ENCODE assay signal across 13 cellular contexts in genomic region chr15:41883484-41883825, GRCh38. TPM values are rescaled to one million over a fixed set of nuclear protein-coding genes. Genes with fewer than 3 reads are reported as not detected.
DNase-seq lines count a peak whose midpoint lies in the region; ATAC-seq and TF ChIP-seq lines count a peak whose summit lies in the region.
"Had no signal": no experiment of that assay in that cellular context is flagged by ENCODE, and none has a peak within 500 bp of the region (broad histone marks: within the 10 kb centered on the region; RNA-seq: fewer than 3 reads in every experiment).

No MANE protein-coding gene starts in this region.

- H3K36me3 Mint-ChIP-seq in endothelial cell (ENCODE audit: low read depth, unreplicated experiment): peaks cover 23% of the 10 kb centered on the region
- peaks cover 1% of the 10 kb centered on the region for H3K36me3 Mint-ChIP-seq in activated CD4-positive, alpha-beta memory T cell treated with anti-CD3 and anti-CD28 coated beads for 36 hours
- H3K36me3 Mint-ChIP-seq: CD4-positive, CD25-positive, alpha-beta regulatory T cell had no signal

- WGBS in right lobe of liver (ENCODE audit: insufficient coverage, low coverage, low lambda C conversion rate, missing lambda C conversion rate): no CpG with 5 or more reads among the region's 2 CpGs

- H3K4me2 ChIP-seq in BLaER1 (peak overlapping the region; percentile 63), Loucy (ENCODE audit: low read depth, low read length, poor library complexity, severe bottlenecking) (no peak overlapping the region)

- H3K27ac ChIP-seq in BLaER1 (peak overlapping the region; percentile 48), right lobe of liver (peak overlapping the region in 1 of 3 donors; percentile 69)

- no peak overlapping the region for H3K27ac Mint-ChIP-seq in endothelial cell (ENCODE audit: unreplicated experiment)
- H3K27ac Mint-ChIP-seq in activated CD4-positive, alpha-beta memory T cell treated with anti-CD3 and anti-CD28 coated beads for 36 hours: no peak overlapping the region

- H3K4me1 ChIP-seq in BLaER1: peaks cover 33% of the 10 kb centered on the region
- peaks cover 8% of the 10 kb centered on the region for H3K4me1 ChIP-seq in Loucy (ENCODE audit: insufficient read depth, low read length, poor library complexity, severe bottlenecking)
- H3K4me1 ChIP-seq in right lobe of liver: peaks cover 0 to 52% (median 25%) of the 10 kb centered on the region in 4 donors

- TF ChIP-seq POLR2A in right lobe of liver (IDR thresholded peaks at IDR 0.05): no peak

- no peaks in the 10 kb centered on the region for H3F3A ChIP-seq in Loucy (ENCODE audit: low read depth)

- H3K9me3 Mint-ChIP-seq in endothelial cell (ENCODE audit: unreplicated experiment): no peaks in the 10 kb centered on the region
- H3K9me3 Mint-ChIP-seq in activated CD4-positive, alpha-beta memory T cell treated with anti-CD3 and anti-CD28 coated beads for 36 hours: no peaks in the 10 kb centered on the region
- H3K9me3 Mint-ChIP-seq: CD8-positive, alpha-beta memory T cell; H9 had no signal

- H3K4me1 Mint-ChIP-seq in endothelial cell (ENCODE audit: unreplicated experiment): peaks cover 9% of the 10 kb centered on the region
- H3K4me1 Mint-ChIP-seq in activated CD4-positive, alpha-beta memory T cell treated with anti-CD3 and anti-CD28 coated beads for 36 hours (ENCODE audit: low read depth): peaks cover 15% of the 10 kb centered on the region

- intact Hi-C loops in right lobe of liver (cut with DNase I): no loop called here
- intact Hi-C loops in activated CD4-positive, alpha-beta memory T cell treated with anti-CD3 and anti-CD28 coated beads for 36 hours (cut with micrococcal nuclease): no loop called here

- H4K20me1 ChIP-seq in BLaER1: no peaks in the 10 kb centered on the region
- no peaks in the 10 kb centered on the region for H4K20me1 ChIP-seq in Loucy (ENCODE audit: insufficient read depth, low read length, poor library complexity, severe bottlenecking)

- H2AFZ ChIP-seq in Loucy (ENCODE audit: low read length): peak overlapping the region; percentile 20; the same call in 1 of the 2 replicates

- H3K36me3 ChIP-seq in BLaER1: no peaks in the 10 kb centered on the region
- H3K36me3 ChIP-seq in Loucy (ENCODE audit: insufficient read depth, low read length): no peaks in the 10 kb centered on the region
- no peaks in the 10 kb centered on the region for H3K36me3 ChIP-seq in right lobe of liver

- H3K4me3 Mint-ChIP-seq in endothelial cell (ENCODE audit: unreplicated experiment): peak overlapping the region; percentile 24
- H3K4me3 Mint-ChIP-seq in activated CD4-positive, alpha-beta memory T cell treated with anti-CD3 and anti-CD28 coated beads for 36 hours: no peak overlapping the region
- H3K4me3 Mint-ChIP-seq: CD4-positive, CD25-positive, alpha-beta regulatory T cell had no signal

- H3K79me2 ChIP-seq in Loucy (ENCODE audit: insufficient read depth, low read length): no peaks in the 10 kb centered on the region

- H3K27me3 ChIP-seq in BLaER1 (peaks cover 11% of the 10 kb centered on the region), Loucy (ENCODE audit: insufficient read depth, low read length, poor library complexity, severe bottlenecking) (no peaks in the 10 kb centered on the region), right lobe of liver (no peaks in the 10 kb centered on the region)

- DNase-seq in endothelial cell (ENCODE audit: low spot score) (no peak), right lobe of liver (peak; percentile 53 to 78 (median 74)), NCI-H2029 treated with DMSO at 0.1 percent for 48 hours (lab: John Stamatoyannopoulos, UW) (no peak)
- no peak for DNase-seq in activated CD4-positive, alpha-beta memory T cell treated with anti-CD3 and anti-CD28 coated beads for 36 hours
- DNase-seq in activated CD4-positive, CD25-positive, alpha-beta regulatory T cell treated with anti-CD3 and anti-CD28 coated beads, Interleukin-2, amount 50 U/mL, for 72 hours: no peak
- DNase-seq: CD4-positive, CD25-positive, alpha-beta regulatory T cell; CD8-positive, alpha-beta memory T cell; DMS 273 treated with DMSO at 0.1 percent for 48 hours; EL; H9 had no signal

- no peak overlapping the region for H3K9ac ChIP-seq in BLaER1
- H3K9ac ChIP-seq in Loucy (ENCODE audit: low read depth, low read length, poor library complexity, severe bottlenecking): no peak overlapping the region

- H3K4me3 ChIP-seq in BLaER1 (no peak overlapping the region), Loucy (ENCODE audit: low read length, poor library complexity, severe bottlenecking) (no peak overlapping the region), right lobe of liver (no peak overlapping the region)
- H3K4me3 ChIP-seq: GM12878 had no signal

- TF ChIP-seq CTCF in Loucy (conservative IDR thresholded peaks at IDR 0.05; ENCODE audit: low read length) (no peak), endothelial cell (IDR thresholded peaks at IDR 0.05; ENCODE audit: unreplicated experiment) (no peak), right lobe of liver (IDR thresholded peaks at IDR 0.05) (no peak)

- ATAC-seq in right lobe of liver: peak; percentile 34 to 56 (median 48)

- H3K9me3 ChIP-seq in BLaER1 (no peaks in the 10 kb centered on the region), Loucy (ENCODE audit: insufficient read depth, low read depth, low read length) (no peaks in the 10 kb centered on the region), right lobe of liver (no peaks in the 10 kb centered on the region)

- CTCF ChIA-PET in activated CD4-positive, alpha-beta memory T cell treated with anti-CD3 and anti-CD28 coated beads for 36 hours (lab: Charles Lee): no interaction called here

- POLR2A ChIA-PET in activated CD4-positive, alpha-beta memory T cell treated with anti-CD3 and anti-CD28 coated beads for 36 hours (lab: Charles Lee): no interaction called here

- H3K9me2 ChIP-seq in Loucy (replicated peaks; ENCODE audit: low read depth, low read length): no peaks in the 10 kb centered on the region

- peaks cover 36% of the 10 kb centered on the region for H3K27me3 Mint-ChIP-seq in endothelial cell (ENCODE audit: unreplicated experiment)
- peaks cover 7% of the 10 kb centered on the region for H3K27me3 Mint-ChIP-seq in activated CD4-positive, alpha-beta memory T cell treated with anti-CD3 and anti-CD28 coated beads for 36 hours

RNA-seq across cellular contexts. Expression of gene SPTBN5, which starts 10.4 kb away (rescaled TPM):
- total RNA-seq in endothelial cell (ENCODE audit: unreplicated experiment) (9.4 TPM), right lobe of liver (1 to 10 TPM in 2 of 6 experiments, under 1 TPM in 4; 0.06 to 3.2 (median 0.81) TPM)
- total RNA-seq in activated CD4-positive, alpha-beta memory T cell treated with anti-CD3 and anti-CD28 coated beads for 36 hours: 1 to 10 TPM in 1 of 2 experiments, under 1 TPM in 1; 0.88 to 1.6 TPM

RNA-seq across cellular contexts. Expression of gene PLA2G4B, which starts 44.8 kb away (rescaled TPM):
- 2.9 TPM for total RNA-seq in endothelial cell (ENCODE audit: unreplicated experiment)
- total RNA-seq in right lobe of liver: 1 to 10 TPM in 5 of 6 experiments, under 1 TPM in 1; 0.31 to 7.3 (median 4.7) TPM
- total RNA-seq in activated CD4-positive, alpha-beta memory T cell treated with anti-CD3 and anti-CD28 coated beads for 36 hours: 1 to 10 TPM; 6.0 to 9.9 TPM

RNA-seq across cellular contexts. Expression of gene JMJD7, which starts 55.6 kb away (rescaled TPM):
- total RNA-seq in endothelial cell (ENCODE audit: unreplicated experiment) (13.8 TPM), right lobe of liver (1 to 10 TPM; 6.0 to 8.6 (median 7.3) TPM)
- total RNA-seq in activated CD4-positive, alpha-beta memory T cell treated with anti-CD3 and anti-CD28 coated beads for 36 hours: 10 to 100 TPM; 17.9 to 24.8 TPM

Comparison
In these comparisons a context has a peak if more than half of its experiments do, and no peak if none do; other contexts are left out.
1. DNase-seq: peak in right lobe of liver (3 of 3); none in endothelial cell (single experiment), activated CD4-positive, alpha-beta memory T cell treated with anti-CD3 and anti-CD28 coated beads for 36 hours (single experiment), activated CD4-positive, CD25-positive, alpha-beta regulatory T cell treated with anti-CD3 and anti-CD28 coated beads, Interleukin-2, amount 50 U/mL, for 72 hours (single experiment) and NCI-H2029 treated with DMSO at 0.1 percent for 48 hours (single experiment).